Comparison of ENCODE assay signal across 8 cellular contexts in the genomic region with DNA sequence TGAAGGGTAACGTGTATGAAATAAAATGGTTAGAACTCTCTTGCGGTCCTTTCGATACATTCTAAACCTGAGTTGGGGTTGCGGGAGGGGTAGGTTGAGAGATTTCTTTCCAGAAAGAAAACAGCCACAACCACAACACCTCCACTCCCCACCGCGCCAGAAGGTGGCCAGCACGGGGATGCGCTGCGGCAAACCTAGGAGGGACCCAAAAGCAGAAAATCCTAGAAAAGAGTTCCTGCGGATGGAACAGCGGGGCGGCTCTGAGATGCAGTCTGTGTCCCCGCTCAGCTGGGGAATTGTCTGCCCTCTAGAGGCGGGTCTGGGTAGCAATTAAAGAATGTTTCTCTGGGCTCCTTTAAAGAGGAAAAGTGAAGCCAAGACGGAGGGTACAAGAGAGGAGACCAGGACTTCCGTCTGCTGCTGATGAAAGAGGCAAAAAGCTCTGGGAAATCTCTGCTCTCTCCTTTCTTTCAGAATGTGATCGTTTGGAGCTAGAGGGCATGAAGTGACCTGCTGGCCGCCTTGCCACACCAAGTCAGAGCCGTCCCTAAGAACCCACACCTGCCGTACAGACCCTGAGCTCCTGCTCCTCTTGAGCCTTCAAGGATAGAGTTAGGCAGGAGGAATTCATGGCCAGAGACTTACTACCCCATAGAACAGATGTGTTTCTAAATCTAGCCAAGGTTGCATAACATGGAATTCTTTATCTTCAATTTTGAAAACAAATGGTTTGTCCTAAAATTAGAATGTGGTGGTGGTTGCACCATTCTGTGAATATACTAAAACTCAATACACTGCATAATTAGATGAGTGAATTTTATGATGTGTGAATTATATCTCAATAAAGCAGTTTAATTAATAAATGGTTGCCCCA. TPM values are rescaled to one million over a fixed set of nuclear protein-coding genes. Genes with fewer than 3 reads are reported as not detected.
DNase-seq lines count a peak whose midpoint lies in the region; ATAC-seq, FAIRE-seq and TF ChIP-seq lines count a peak whose summit lies in the region.

No MANE protein-coding gene starts in this region.

- CTCF ChIA-PET in Panc1 (lab: Charles Lee): interaction anchor here (1.1 kb wide), 1 partner anchor 16 kb away, joined by 4 read pairs; no protein-coding TSS in a partner anchor

- in situ Hi-C loops in Panc1 (cut with HindIII; ENCODE audit: low pct_unique_long_range_greater_than_20kb, low sequenced_read_pairs) (no loop called here), transverse colon (cut with MboI; ENCODE audit: low pct_ligation_motif_present in 1 of 4, low pct_unique_long_range_greater_than_20kb in 1 of 4, low sequenced_read_pairs in 3 of 4) (no loop called here)

- H3K4me1 ChIP-seq in BLaER1 treated with 17β-estradiol and CSF1 and Interleukin-3, amounts not matched to agents 10 nM and 100 nM: peaks cover 0 to 16% (median 9%) of the 10 kb centered on the region in 10 experiments; a peak in 11 of 20 replicates
- H3K4me1 ChIP-seq in Panc1 (ENCODE audit: control insufficient read depth, insufficient read depth, low read length): no peaks in the 10 kb centered on the region
- H3K4me1 ChIP-seq in gastroesophageal sphincter: peaks cover 0 to 13% (median 0%) of the 10 kb centered on the region in 3 donors
- peaks cover 0 to 2% (median 0%) of the 10 kb centered on the region in 3 donors for H3K4me1 ChIP-seq in pancreas
- peaks cover 0 to 6% (median 0%) of the 10 kb centered on the region in 4 donors for H3K4me1 ChIP-seq in transverse colon

- H4K20me1 ChIP-seq in BLaER1 treated with 17β-estradiol and CSF1 and Interleukin-3, amounts not matched to agents 10 nM and 100 nM: no peaks in the 10 kb centered on the region; a peak in 1 of 22 replicates

- POLR2A ChIA-PET in Panc1 (lab: Charles Lee): interaction anchor here (0.7 kb wide), 1 partner anchor 556 kb away, joined by 5 read pairs; no protein-coding TSS in a partner anchor

- no peak overlapping the region for H3K27ac ChIP-seq in BLaER1 treated with 17β-estradiol and CSF1 and Interleukin-3, amounts not matched to agents 10 nM and 100 nM
- H3K27ac ChIP-seq in Panc1 (ENCODE audit: low read length) (no peak overlapping the region), gastroesophageal sphincter (no peak overlapping the region), pancreas (no peak overlapping the region), transverse colon (no peak overlapping the region)

- intact Hi-C loops in Panc1 (cut with micrococcal nuclease; ENCODE audit: unreplicated experiment) (loop anchor here (5.0 kb wide), 1 partner anchor 214 kb away; no protein-coding TSS in a partner anchor), pancreas (cut with DNase I) (loop anchor here in 1 of 3 donors (10.0 kb wide), 2 partner anchors 112 to 162 kb away; no protein-coding TSS in a partner anchor), transverse colon (cut with DNase I; ENCODE audit: low total_unique reads) (no loop called here)

- no TSS peak for BruUV-seq in Panc1 (replicated peaks; lab: Mats Ljungman, UMichigan)

- DNase-seq in Panc1 (ENCODE audit: low read depth, low spot score) (no peak), pancreas (peak in 5 of 6 donors; percentile 18 to 69 (median 45)), transverse colon (peak; percentile 55)
- peak; percentile 36 to 52 for DNase-seq in activated T-helper 1 cell treated with anti-CD3 and anti-CD28 coated beads, Interleukin-2, amount 50 U/mL, for 16 hours (ENCODE audit: low read depth in 1 of 2, low spot score in 1 of 2)

- TF ChIP-seq EP300 in gastroesophageal sphincter (IDR thresholded peaks at IDR 0.05) (no peak), transverse colon (IDR thresholded peaks at IDR 0.05; ENCODE audit: low read depth) (no peak)

- no peaks in the 10 kb centered on the region for H3K36me3 ChIP-seq in BLaER1 treated with 17β-estradiol and CSF1 and Interleukin-3, amounts not matched to agents 10 nM and 100 nM
- H3K36me3 ChIP-seq in Panc1 (ENCODE audit: control insufficient read depth, insufficient read depth, low read length): no peaks in the 10 kb centered on the region
- H3K36me3 ChIP-seq in gastroesophageal sphincter: no peaks in the 10 kb centered on the region
- no peaks in the 10 kb centered on the region for H3K36me3 ChIP-seq in pancreas
- no peaks in the 10 kb centered on the region for H3K36me3 ChIP-seq in transverse colon

- no peaks in the 10 kb centered on the region for H3K27me3 ChIP-seq in BLaER1 treated with 17β-estradiol and CSF1 and Interleukin-3, amounts not matched to agents 10 nM and 100 nM
- H3K27me3 ChIP-seq in Panc1 (ENCODE audit: control insufficient read depth, insufficient read depth, low read length) (no peaks in the 10 kb centered on the region), gastroesophageal sphincter (peaks cover 58% of the 10 kb centered on the region), pancreas (no peaks in the 10 kb centered on the region), transverse colon (peaks cover 35% of the 10 kb centered on the region)

- no peak for FAIRE-seq in pancreas (lab: Jason Lieb, UNC)

- WGBS in gastroesophageal sphincter (ENCODE audit: low coverage in 1 of 2), 2 donors: 38 to 45% methylated on average over 2 to 14 of the region's 20 CpGs
- 22 to 27% methylated on average over 20 of the region's 20 CpGs for WGBS in pancreas, 2 donors
- 31 to 54% methylated on average over 6 to 20 of the region's 20 CpGs for WGBS in transverse colon (ENCODE audit: low coverage in 1 of 2), 2 donors

- peak overlapping the region in 8 of 11 experiments; percentile 2 to 49 (median 34); a peak in 10 of 22 replicates for H3K4me2 ChIP-seq in BLaER1 treated with 17β-estradiol and CSF1 and Interleukin-3, amounts not matched to agents 10 nM and 100 nM

- ATAC-seq in GM19324 (IDR thresholded peaks at IDR 0.05; ENCODE audit: low FRiP score, unreplicated experiment) (peak; percentile 48), HG03520 (IDR thresholded peaks at IDR 0.05; ENCODE audit: unreplicated experiment) (peak; percentile 49), Panc1 (peak; percentile 93), gastroesophageal sphincter (peak; percentile 65), pancreas (peak; percentile 69 to 98 (median 95))

- no peak overlapping the region for H3K4me3 ChIP-seq in BLaER1 treated with 17β-estradiol and CSF1 and Interleukin-3, amounts not matched to agents 10 nM and 100 nM
- H3K4me3 ChIP-seq in Panc1 (ENCODE audit: low read depth in 2 of 2, low read length in 2 of 2): peak overlapping the region; percentile 23 to 44; a peak in 3 of 4 replicates
- H3K4me3 ChIP-seq in gastroesophageal sphincter: peak overlapping the region in 1 of 2 donors; percentile 42
- H3K4me3 ChIP-seq in pancreas: peak overlapping the region in 1 of 4 donors; percentile 31
- peak overlapping the region in 2 of 4 donors; percentile 11 to 32 for H3K4me3 ChIP-seq in transverse colon

- H3K9me3 ChIP-seq in BLaER1 treated with 17β-estradiol and CSF1 and Interleukin-3, amounts not matched to agents 10 nM and 100 nM (replicated peaks in 1 of 11): peaks cover 0 to 16% (median 0%) of the 10 kb centered on the region in 11 experiments; a peak in 3 of 22 replicates
- no peaks in the 10 kb centered on the region for H3K9me3 ChIP-seq in Panc1 (ENCODE audit: control insufficient read depth, insufficient read depth, low read depth, low read length)
- H3K9me3 ChIP-seq in gastroesophageal sphincter: no peaks in the 10 kb centered on the region
- H3K9me3 ChIP-seq in pancreas: no peaks in the 10 kb centered on the region
- no peaks in the 10 kb centered on the region for H3K9me3 ChIP-seq in transverse colon

- TF ChIP-seq CTCF in Panc1 (IDR thresholded peaks at IDR 0.05): peak; percentile 95
- peak; percentile 36 to 67 (median 60) for TF ChIP-seq CTCF in gastroesophageal sphincter (IDR thresholded peaks at IDR 0.05)
- peak; percentile 62 to 82 (median 71) for TF ChIP-seq CTCF in pancreas (IDR thresholded peaks at IDR 0.05)
- peak; percentile 56 to 77 (median 76) for TF ChIP-seq CTCF in transverse colon (IDR thresholded peaks at IDR 0.05)

- H3K9ac ChIP-seq in BLaER1 treated with 17β-estradiol and CSF1 and Interleukin-3, amounts not matched to agents 10 nM and 100 nM: no peak overlapping the region

- TF ChIP-seq POLR2A in gastroesophageal sphincter (IDR thresholded peaks at IDR 0.05) (no peak), transverse colon (IDR thresholded peaks at IDR 0.05) (no peak)

RNA-seq across cellular contexts. Expression of a gene that starts 46.5 kb away (rescaled TPM):
- total RNA-seq in Panc1 (2021; ENCODE audit: unreplicated experiment) (50.1 TPM), gastroesophageal sphincter (10 to 100 TPM; 13.4 to 24.7 (median 16.9) TPM), pancreas (10 to 100 TPM in 2 of 6 donors, 1 to 10 TPM in 4; 6.4 to 13.1 (median 9.0) TPM), transverse colon (10 to 100 TPM in 3 of 4 donors, not detected in 1; 13.7 to 21.6 (median 15.7) TPM)
- polyA plus RNA-seq in Panc1 (2012; ENCODE audit: insufficient read length): 34.4 TPM
- polyA plus RNA-seq in pancreas: 10 to 100 TPM; 22.2 to 23.6 TPM

Comparison
In these comparisons a context has a peak if more than half of its experiments do, and no peak if none do; other contexts are left out.
1. H3K4me3 ChIP-seq: peak in Panc1 (2 of 2); none in BLaER1 treated with 17β-estradiol and CSF1 and Interleukin-3, amounts not matched to agents 10 nM and 100 nM (0 of 10).
2. Peak in every context shown above with its lines, with median percentiles within 50 percentile points of each other: ATAC-seq and CTCF ChIP-seq.